Comparison of ENCODE assay signal across 8 cellular contexts in the genomic region with DNA sequence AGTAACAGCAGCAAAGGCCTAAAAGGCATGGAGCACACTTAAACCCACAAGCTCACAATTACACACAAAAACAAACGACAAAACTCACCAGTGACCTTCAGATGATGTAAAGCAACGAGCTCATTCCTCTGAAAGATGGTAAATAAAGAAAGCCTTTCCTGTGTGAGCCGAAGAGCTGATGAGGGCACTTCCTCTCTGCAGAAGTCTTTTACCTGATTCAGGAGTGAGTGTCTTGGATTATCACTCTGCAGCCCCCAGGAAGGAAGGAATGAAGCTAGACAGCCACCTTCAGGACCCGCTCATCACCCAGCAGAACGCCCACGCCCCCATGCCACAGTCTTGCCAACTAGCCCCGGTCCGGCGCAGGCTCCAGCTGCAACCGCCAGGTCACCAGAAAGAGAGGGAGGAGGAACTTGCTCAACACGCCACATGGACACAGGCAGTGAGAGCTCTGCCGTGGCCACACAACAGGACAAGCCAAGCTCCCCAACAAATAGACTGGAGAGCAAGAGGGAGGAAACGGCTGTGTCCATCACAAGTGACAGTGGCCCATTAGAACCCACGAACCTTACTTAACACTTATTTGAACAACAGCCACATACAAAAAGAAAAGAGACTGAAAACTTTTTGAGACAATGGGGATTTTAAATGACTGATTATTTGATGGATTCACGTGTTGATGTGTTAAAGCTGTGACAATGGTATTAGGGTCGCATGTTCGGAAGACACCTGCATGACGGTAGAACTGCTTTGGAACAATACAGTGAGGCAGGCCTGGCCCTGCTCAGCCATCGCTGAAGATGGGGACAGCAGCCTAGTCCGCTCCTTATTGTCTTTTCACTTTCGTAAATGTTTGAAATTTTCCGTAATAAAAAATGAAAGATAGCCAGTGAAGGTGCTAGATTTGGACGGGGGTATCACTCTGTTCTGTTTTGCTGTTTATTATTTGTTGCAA.
A peak's percentile ranks its signal among the peaks of the same experiment; 100 is the strongest.
DNase-seq lines count a peak whose midpoint lies in the region; TF ChIP-seq lines count a peak whose summit lies in the region.

No MANE protein-coding gene starts in this region.

- 97% methylated on average over 20 of the region's 23 CpGs for WGBS in mammary epithelial cell (ENCODE audit: low coverage, missing lambda C conversion rate)
- WGBS in prostate gland, result 83% methylated on average over 23 of the region's 23 CpGs

- no peaks in the 10 kb centered on the region for H4K20me1 ChIP-seq in mammary epithelial cell (ENCODE audit: insufficient read depth, low read length)

- peaks cover 33% of the 10 kb centered on the region for H3K79me2 ChIP-seq in mammary epithelial cell (ENCODE audit: insufficient read depth, low read length)

- H3K4me3 ChIP-seq in mammary epithelial cell (replicated peaks in 1 of 3; ENCODE audit: insufficient read depth in 1 of 3, low read depth in 2 of 3, low read length in 3 of 3) (no peak overlapping the region), uterus (no peak overlapping the region), prostate gland (no peak overlapping the region)

- intact Hi-C loops in MCF 10A (cut with micrococcal nuclease), result loop anchor here (2.0 kb wide), 1 partner anchor 127 kb away; the partner anchor contains the start of gene HDAC4
- intact Hi-C loops in mammary epithelial cell (cut with micrococcal nuclease), result loop anchor here (2.0 kb wide), 1 partner anchor 717 kb away; no protein-coding TSS in a partner anchor
- intact Hi-C loops in uterus (cut with DNase I; ENCODE audit: low total_unique reads), result no loop called here
- intact Hi-C loops in prostate gland (cut with DNase I), result no loop called here

- H3K27ac ChIP-seq in mammary epithelial cell (ENCODE audit: insufficient read depth, low read depth, low read length) (no peak overlapping the region), uterus (peak overlapping the region; percentile 70 to 72), prostate gland (no peak overlapping the region)

- no peaks in the 10 kb centered on the region for H3K27me3 ChIP-seq in mammary epithelial cell (ENCODE audit: insufficient read depth, low read length)
- H3K27me3 ChIP-seq in uterus, result no peaks in the 10 kb centered on the region
- H3K27me3 ChIP-seq in prostate gland (replicated peaks; ENCODE audit: insufficient read depth), result no peaks in the 10 kb centered on the region

- peak overlapping the region; percentile 87 for H3K27ac Mint-ChIP-seq in MCF 10A (ENCODE audit: low read depth, unreplicated experiment)
- peak overlapping the region; percentile 11 for H3K27ac Mint-ChIP-seq in activated naive CD8-positive, alpha-beta T cell

- DNase-seq in MCF 10A (ENCODE audit: unreplicated experiment) (no peak), mammary epithelial cell (no peak), mesenteric fat pad (ENCODE audit: low spot score) (peak; percentile 89), uterus (peak; percentile 13 to 17), prostate gland (ENCODE audit: low spot score) (no peak), G401 (ENCODE audit: low spot score) (no peak)
- no peak for DNase-seq in activated CD8-positive, alpha-beta memory T cell treated with anti-CD3 and anti-CD28 coated beads, Interleukin-2, amount 50 U/mL, for 48 hours

- in situ Hi-C loops in mammary epithelial cell (cut with MboI; ENCODE audit: low sequenced_read_pairs in 2 of 2) (no loop called here), G401 (cut with HindIII; ENCODE audit: low sequenced_read_pairs) (no loop called here)

- H3K4me1 ChIP-seq in mammary epithelial cell (ENCODE audit: insufficient read depth, low read length) (peaks cover 21% of the 10 kb centered on the region), uterus (no peaks in the 10 kb centered on the region), prostate gland (replicated peaks) (peaks cover 1% of the 10 kb centered on the region)

- TF ChIP-seq CTCF in MCF 10A (IDR thresholded peaks at IDR 0.05; ENCODE audit: unreplicated experiment), result no peak
- no peak for TF ChIP-seq CTCF in mammary epithelial cell (conservative IDR thresholded peaks at IDR 0.05 in 1 of 2, IDR thresholded peaks at IDR 0.05 in 1 of 2; ENCODE audit: extremely low read depth in 1 of 2, insufficient read depth in 1 of 2, low read depth in 1 of 2, low read length in 2 of 2)
- TF ChIP-seq CTCF in uterus (IDR thresholded peaks at IDR 0.05), result no peak
- TF ChIP-seq CTCF in prostate gland (IDR thresholded peaks at IDR 0.05), result no peak

- TF ChIP-seq POLR2A in uterus (IDR thresholded peaks at IDR 0.05) (no peak), prostate gland (IDR thresholded peaks at IDR 0.05) (no peak)

- POLR2A ChIA-PET in MCF 10A (lab: Yijun Ruan, JAX), result interaction anchor here (0.6 to 1.8 kb wide), 7 partner anchors 8 to 719 kb away, joined by 3 to 6 read pairs (median 3); partner anchors contain the start of gene HDAC4

- H3K9me3 ChIP-seq in mammary epithelial cell (replicated peaks; ENCODE audit: insufficient read depth, low read length) (no peaks in the 10 kb centered on the region), uterus (no peaks in the 10 kb centered on the region), prostate gland (no peaks in the 10 kb centered on the region)

- CTCF ChIA-PET in MCF 10A (lab: Yijun Ruan, JAX) (interaction anchor here (0.5 to 0.6 kb wide), 3 partner anchors 36 to 597 kb away, joined by 3 read pairs; no protein-coding TSS in a partner anchor), mammary epithelial cell (lab: Charles Lee; ENCODE audit: low non-redundant PET) (no interaction called here)

- peaks cover 6% of the 10 kb centered on the region for H3K36me3 Mint-ChIP-seq in MCF 10A (ENCODE audit: insufficient read depth, unreplicated experiment)
- H3K36me3 Mint-ChIP-seq in activated naive CD8-positive, alpha-beta T cell, result no peaks in the 10 kb centered on the region

- BruUV-seq in MCF 10A (replicated peaks; lab: Mats Ljungman, UMichigan), result no TSS peak
- BruUV-seq in mammary epithelial cell (replicated peaks; lab: Mats Ljungman, UMichigan), result no TSS peak

- H3K4me1 Mint-ChIP-seq in MCF 10A (ENCODE audit: insufficient read depth, unreplicated experiment), result peaks cover 45% of the 10 kb centered on the region
- H3K4me1 Mint-ChIP-seq in activated naive CD8-positive, alpha-beta T cell (ENCODE audit: low read depth), result peaks cover 59% of the 10 kb centered on the region

- no peak overlapping the region for H3K9ac ChIP-seq in mammary epithelial cell (ENCODE audit: insufficient read depth, low read length)

- H3K27me3 Mint-ChIP-seq in MCF 10A (ENCODE audit: insufficient read depth, unreplicated experiment), result no peaks in the 10 kb centered on the region
- H3K27me3 Mint-ChIP-seq in activated naive CD8-positive, alpha-beta T cell, result no peaks in the 10 kb centered on the region

- H3K4me2 ChIP-seq in mammary epithelial cell (ENCODE audit: insufficient read depth, low read depth, low read length), result no peak overlapping the region

- H3K36me3 ChIP-seq in mammary epithelial cell (ENCODE audit: insufficient read depth, low read length) (no peaks in the 10 kb centered on the region), uterus (no peaks in the 10 kb centered on the region), prostate gland (no peaks in the 10 kb centered on the region)

- H3K4me3 Mint-ChIP-seq in MCF 10A (ENCODE audit: unreplicated experiment), result peak overlapping the region; percentile 56
- H3K4me3 Mint-ChIP-seq in activated naive CD8-positive, alpha-beta T cell, result peak overlapping the region; percentile 17

- H2AFZ ChIP-seq in mammary epithelial cell (ENCODE audit: low read depth, low read length), result no peak overlapping the region

- dilution Hi-C loops in mammary epithelial cell (cut with HindIII; ENCODE audit: low sequenced_read_pairs), result no loop called here

- no peaks in the 10 kb centered on the region for H3K9me3 Mint-ChIP-seq in MCF 10A (ENCODE audit: unreplicated experiment)
- H3K9me3 Mint-ChIP-seq in activated naive CD8-positive, alpha-beta T cell (ENCODE audit: low read depth), result no peaks in the 10 kb centered on the region

Comparison
In these comparisons a context has a peak if more than half of its experiments do, and no peak if none do; other contexts are left out.
1. DNase-seq: peak in mesenteric fat pad (single experiment) and uterus (2 of 2); none in MCF 10A (single experiment), mammary epithelial cell (single experiment), prostate gland (single experiment), activated CD8-positive, alpha-beta memory T cell treated with anti-CD3 and anti-CD28 coated beads, Interleukin-2, amount 50 U/mL, for 48 hours (single experiment) and G401 (single experiment).
2. H3K27ac ChIP-seq: peak in uterus (2 of 2); none in mammary epithelial cell (single experiment) and prostate gland (0 of 2).
3. intact Hi-C loops: an anchor here in MCF 10A (2.0 kb wide) and mammary epithelial cell (2.0 kb wide); none called in uterus and prostate gland.